Comparison of ENCODE assay signal across 8 cellular contexts in genomic region chr6:14117158-14118090, GRCh38. TPM values are rescaled to one million over a fixed set of nuclear protein-coding genes. Genes with fewer than 3 reads are reported as not detected.
A peak's percentile ranks its signal among the peaks of the same experiment; 100 is the strongest.
DNase-seq lines count a peak whose midpoint lies in the region; ATAC-seq and TF ChIP-seq lines count a peak whose summit lies in the region.

Gene CD83, plus strand, starts transcription at chr6:14117772. Its CDS starts 40 bp downstream, at chr6:14117812.

- TF ChIP-seq CTCF in foreskin keratinocyte (conservative IDR thresholded peaks at IDR 0.05) = peak; percentile 43

- ATAC-seq in GM19372 (IDR thresholded peaks at IDR 0.05; ENCODE audit: low read depth, unreplicated experiment) (peak; percentile 46), HG03571 (IDR thresholded peaks at IDR 0.05; ENCODE audit: unreplicated experiment) (peak; percentile 62), foreskin keratinocyte (peak; percentile 94)

- H3K4me1 ChIP-seq in foreskin keratinocyte (no peaks in the 10 kb centered on the region), neuronal stem cell (ENCODE audit: control insufficient read depth in 2 of 2, insufficient read depth in 1 of 2, low read depth in 1 of 2, low read length in 2 of 2) (peaks cover 0 to 3% of the 10 kb centered on the region in 2 donors)

- H2BK15ac ChIP-seq in neuronal stem cell (ENCODE audit: low read length) = peak within 1 kb of the TSS; percentile 88

- peak; percentile 58 for DNase-seq in CMK (ENCODE audit: low read depth)
- DNase-seq in RPMI7951 (ENCODE audit: low read depth) = peak; percentile 79
- DNase-seq in activated T-helper 2 cell treated with anti-CD3 and anti-CD28 coated beads, Interferon-gamma antibody, Interleukin-2, Interleukin-4, amounts not matched to agents 10 μg/mL and 5 μg/mL and 100 μg/mL, durations not matched to agents 14 hours and 24 hours and 36 hours (ENCODE audit: low spot score) = peak; percentile 79
- peak in 1 of 2 donors; percentile 26 for DNase-seq in foreskin keratinocyte
- peak; percentile 37 for DNase-seq in neuronal stem cell (ENCODE audit: low spot score)
- DNase-seq in superior temporal gyrus (ENCODE audit: extremely low spot score) = peak; percentile 19

- peak within 1 kb of the TSS; percentile 64 for H2AK5ac ChIP-seq in neuronal stem cell (ENCODE audit: low read depth, low read length)

- H3K36me3 Mint-ChIP-seq in activated T-helper 2 cell treated with anti-CD3 and anti-CD28 coated beads, Interferon-gamma antibody, Interleukin-2, Interleukin-4, amounts not matched to agents 10 μg/mL and 5 μg/mL and 100 μg/mL, durations not matched to agents 14 hours and 24 hours and 36 hours (ENCODE audit: low read depth) = peaks cover 41% of the 10 kb centered on the region

- intact Hi-C loops in activated T-helper 2 cell treated with anti-CD3 and anti-CD28 coated beads, Interferon-gamma antibody, Interleukin-2, Interleukin-4, amounts not matched to agents 10 μg/mL and 5 μg/mL and 100 μg/mL, durations not matched to agents 14 hours and 24 hours and 36 hours (cut with micrococcal nuclease) = loop anchor here (1.0 to 10.0 kb wide), 2 partner anchors 8 to 303 kb away; partner anchors contain the start of gene MCUR1

- peaks cover 47% of the 10 kb centered on the region for H3K4me1 Mint-ChIP-seq in activated T-helper 2 cell treated with anti-CD3 and anti-CD28 coated beads, Interferon-gamma antibody, Interleukin-2, Interleukin-4, amounts not matched to agents 10 μg/mL and 5 μg/mL and 100 μg/mL, durations not matched to agents 14 hours and 24 hours and 36 hours (ENCODE audit: low read depth)

- H3K27ac Mint-ChIP-seq in activated T-helper 2 cell treated with anti-CD3 and anti-CD28 coated beads, Interferon-gamma antibody, Interleukin-2, Interleukin-4, amounts not matched to agents 10 μg/mL and 5 μg/mL and 100 μg/mL, durations not matched to agents 14 hours and 24 hours and 36 hours = peak within 1 kb of the TSS; percentile 87

- peak within 1 kb of the TSS; percentile 97 for H3K4me3 Mint-ChIP-seq in activated T-helper 2 cell treated with anti-CD3 and anti-CD28 coated beads, Interferon-gamma antibody, Interleukin-2, Interleukin-4, amounts not matched to agents 10 μg/mL and 5 μg/mL and 100 μg/mL, durations not matched to agents 14 hours and 24 hours and 36 hours (ENCODE audit: low read depth)

- H3K4me2 ChIP-seq in neuronal stem cell (ENCODE audit: insufficient read depth, low read length, poor library complexity, severe bottlenecking) = peak within 1 kb of the TSS; percentile 94

- H3K36me3 ChIP-seq in neuronal stem cell (replicated peaks in 1 of 2; ENCODE audit: control insufficient read depth in 2 of 2, insufficient read depth in 2 of 2, low read length in 2 of 2) = no peaks in the 10 kb centered on the region

- H2BK12ac ChIP-seq in neuronal stem cell (ENCODE audit: low read length) = no peak within 1 kb of the TSS

- no peak within 1 kb of the TSS for H4K91ac ChIP-seq in neuronal stem cell (ENCODE audit: low read depth, low read length, poor library complexity)

- H4K8ac ChIP-seq in neuronal stem cell (ENCODE audit: low read depth, low read length) = no peak within 1 kb of the TSS

- H3K27me3 ChIP-seq in foreskin keratinocyte (no peaks in the 10 kb centered on the region), neuronal stem cell (ENCODE audit: control insufficient read depth in 3 of 3, insufficient read depth in 3 of 3, low read depth in 1 of 3, low read length in 3 of 3) (peaks cover 0 to 11% (median 3%) of the 10 kb centered on the region in 3 experiments)

- WGBS in neuronal stem cell (ENCODE audit: extremely low coverage in 2 of 2, insufficient read length in 2 of 2, insufficient replicate concordance in 1 of 2), 2 donors = no CpG with 5 or more reads among the region's 106 CpGs

- H2BK5ac ChIP-seq in neuronal stem cell (ENCODE audit: low read length) = peak within 1 kb of the TSS; percentile 71

- H3K9me3 ChIP-seq in neuronal stem cell (replicated peaks in 1 of 2; ENCODE audit: control insufficient read depth in 2 of 2, insufficient read depth in 1 of 2, low read depth in 1 of 2, low read length in 2 of 2) = no peaks in the 10 kb centered on the region

- H3K14ac ChIP-seq in neuronal stem cell (ENCODE audit: low read length) = peak within 1 kb of the TSS; percentile 63

- H3K4ac ChIP-seq in neuronal stem cell (ENCODE audit: low read length) = no peak within 1 kb of the TSS

- peak within 1 kb of the TSS; percentile 57 to 86 for H3K4me3 ChIP-seq in neuronal stem cell (ENCODE audit: low read length in 2 of 2)

- peak within 1 kb of the TSS; percentile 94 for H3K18ac ChIP-seq in neuronal stem cell (ENCODE audit: low read length)

- no peaks in the 10 kb centered on the region for H3K9me3 Mint-ChIP-seq in activated T-helper 2 cell treated with anti-CD3 and anti-CD28 coated beads, Interferon-gamma antibody, Interleukin-2, Interleukin-4, amounts not matched to agents 10 μg/mL and 5 μg/mL and 100 μg/mL, durations not matched to agents 14 hours and 24 hours and 36 hours

- H3K27ac ChIP-seq in foreskin keratinocyte (peak within 1 kb of the TSS; percentile 52), neuronal stem cell (replicated peaks; ENCODE audit: low read length) (no peak within 1 kb of the TSS)

- peaks cover 6% of the 10 kb centered on the region for H3K27me3 Mint-ChIP-seq in activated T-helper 2 cell treated with anti-CD3 and anti-CD28 coated beads, Interferon-gamma antibody, Interleukin-2, Interleukin-4, amounts not matched to agents 10 μg/mL and 5 μg/mL and 100 μg/mL, durations not matched to agents 14 hours and 24 hours and 36 hours (ENCODE audit: low read depth)

- peak within 1 kb of the TSS; percentile 91 for H3K9ac ChIP-seq in neuronal stem cell (ENCODE audit: low read depth, low read length, poor library complexity)

- peak within 1 kb of the TSS; percentile 77 for H3K23ac ChIP-seq in neuronal stem cell (ENCODE audit: low read depth, low read length, poor library complexity)

- no peak within 1 kb of the TSS for H2BK120ac ChIP-seq in neuronal stem cell (ENCODE audit: low read depth, low read length)

- peak within 1 kb of the TSS; percentile 98 for H2AFZ ChIP-seq in neuronal stem cell (ENCODE audit: low read length)

- no peaks in the 10 kb centered on the region for H3K79me1 ChIP-seq in neuronal stem cell (ENCODE audit: low read depth, low read length)

RNA-seq across cellular contexts. Expression of gene CD83, which starts in this region (rescaled TPM):
- total RNA-seq in RPMI7951 (2014; rRNA removed; shearing (Covaris generic)) = 12.8 and 14.9 TPM in 2 replicates
- 145 and 150 TPM in 2 replicates for total RNA-seq in activated T-helper 2 cell treated with anti-CD3 and anti-CD28 coated beads, Interferon-gamma antibody, Interleukin-2, Interleukin-4, amounts not matched to agents 10 μg/mL and 5 μg/mL and 100 μg/mL, durations not matched to agents 14 hours and 24 hours and 36 hours
- 8.0 and 8.9 TPM in 2 replicates for total RNA-seq in foreskin keratinocyte
- 6.5 and 7.4 TPM in 2 replicates for polyA plus RNA-seq in foreskin keratinocyte
- 2.3 TPM for polyA plus RNA-seq in neuronal stem cell (2013, experiment 1 of 2)
- polyA plus RNA-seq in neuronal stem cell (2013, experiment 2 of 2) = 2.5 TPM
